Comparison of ENCODE assay signal across 15 cellular contexts in genomic region chr3:48696156-48696555, GRCh38. TPM values are rescaled to one million over a fixed set of nuclear protein-coding genes. Genes with fewer than 3 reads are reported as not detected.
DNase-seq lines count a peak whose midpoint lies in the region; ATAC-seq, FAIRE-seq and TF ChIP-seq lines count a peak whose summit lies in the region.
"Had no signal": no experiment of that assay in that cellular context is flagged by ENCODE, and none has a peak within 500 bp of the region (broad histone marks: within the 10 kb centered on the region; RNA-seq: fewer than 3 reads in every experiment).

No MANE protein-coding gene starts in this region.

- H3K9me3 ChIP-seq in keratinocyte (ENCODE audit: control insufficient read depth, low read depth, low read length), result no peaks in the 10 kb centered on the region
- no peaks in the 10 kb centered on the region for H3K9me3 ChIP-seq in mucosa of descending colon
- H3K9me3 ChIP-seq: BLaER1 treated with 17β-estradiol and CSF1 and Interleukin-3, amounts not matched to agents 10 nM and 100 nM had no signal

- peaks cover 36 to 37% of the 10 kb centered on the region in 2 experiments for H3K36me3 ChIP-seq in keratinocyte (ENCODE audit: control insufficient read depth in 2 of 2, extremely low read depth in 1 of 2, insufficient read depth in 2 of 2, low read length in 2 of 2)
- peaks cover 15% of the 10 kb centered on the region for H3K36me3 ChIP-seq in mucosa of descending colon (ENCODE audit: low read depth)

- no peaks in the 10 kb centered on the region for H3K27me3 Mint-ChIP-seq in activated naive CD8-positive, alpha-beta T cell treated with anti-CD3 and anti-CD28 coated beads for 36 hours

- in situ Hi-C loops in Caki2 (cut with HindIII; ENCODE audit: low pct_unique_long_range_greater_than_20kb, low sequenced_read_pairs), result no loop called here

- intact Hi-C loops in mucosa of descending colon (cut with DNase I, micrococcal nuclease), result no loop called here

- peaks cover 20% of the 10 kb centered on the region for H3K36me3 Mint-ChIP-seq in activated naive CD8-positive, alpha-beta T cell treated with anti-CD3 and anti-CD28 coated beads for 36 hours

- no peaks in the 10 kb centered on the region for H3K27me3 ChIP-seq in keratinocyte (ENCODE audit: control insufficient read depth, extremely low read depth, insufficient read depth, low read length)
- H3K27me3 ChIP-seq: BLaER1 treated with 17β-estradiol and CSF1 and Interleukin-3, amounts not matched to agents 10 nM and 100 nM had no signal

- no peak for ATAC-seq in mucosa of descending colon
- ATAC-seq: stimulated activated effector memory CD8-positive, alpha-beta T cell treated with anti-CD3 and anti-CD28 coated beads, Interleukin-12 subunit alpha, Interleukin-12 subunit beta, amount 100 ng/mL, for 72 hours had no signal

- no peak overlapping the region for H3K4me3 ChIP-seq in keratinocyte (ENCODE audit: control insufficient read depth in 2 of 3, extremely low read depth in 1 of 3, insufficient read depth in 2 of 3, low read depth in 1 of 3, low read length in 3 of 3)
- no peak overlapping the region for H3K4me3 ChIP-seq in mucosa of descending colon
- H3K4me3 ChIP-seq: BLaER1 treated with 17β-estradiol and CSF1 and Interleukin-3, amounts not matched to agents 10 nM and 100 nM had no signal

- peaks cover 26% of the 10 kb centered on the region for H3K4me1 Mint-ChIP-seq in activated naive CD8-positive, alpha-beta T cell treated with anti-CD3 and anti-CD28 coated beads for 36 hours

- H2AFZ ChIP-seq in keratinocyte (ENCODE audit: control insufficient read depth, low read length), result no peak overlapping the region

- no peak overlapping the region for H3K4me3 Mint-ChIP-seq in activated naive CD8-positive, alpha-beta T cell treated with anti-CD3 and anti-CD28 coated beads for 36 hours
- H3K4me3 Mint-ChIP-seq: activated T-helper 1 cell treated with anti-CD3 and anti-CD28 coated beads, Interleukin-12 subunit alpha, Interleukin-12 subunit beta, Interleukin-2, Interleukin-4 antibody, amounts not matched to agents 30 ng/mL and 10 ng/mL and 1 ng/mL, durations not matched to agents 14 hours and 24 hours and 36 hours; stimulated activated effector memory CD8-positive, alpha-beta T cell treated with anti-CD3 and anti-CD28 coated beads, Interleukin-12 subunit alpha, Interleukin-12 subunit beta, amount 100 ng/mL, for 72 hours had no signal

- H3K9me3 Mint-ChIP-seq in activated naive CD8-positive, alpha-beta T cell treated with anti-CD3 and anti-CD28 coated beads for 36 hours, result no peaks in the 10 kb centered on the region
- H3K9me3 Mint-ChIP-seq: activated T-helper 1 cell treated with anti-CD3 and anti-CD28 coated beads, Interleukin-12 subunit alpha, Interleukin-12 subunit beta, Interleukin-2, Interleukin-4 antibody, amounts not matched to agents 30 ng/mL and 10 ng/mL and 1 ng/mL, durations not matched to agents 14 hours and 24 hours and 36 hours; stimulated activated effector memory CD8-positive, alpha-beta T cell treated with anti-CD3 and anti-CD28 coated beads, Interleukin-12 subunit alpha, Interleukin-12 subunit beta, amount 100 ng/mL, for 72 hours had no signal

- TF ChIP-seq CTCF in keratinocyte (optimal IDR thresholded peaks at IDR 0.05 in 1 of 3, IDR thresholded peaks at IDR 0.05 in 1 of 3, conservative IDR thresholded peaks at IDR 0.05 in 1 of 3; ENCODE audit: extremely low read depth in 1 of 3, insufficient read depth in 2 of 3, low read length in 3 of 3) (no peak), mucosa of descending colon (IDR thresholded peaks at IDR 0.05) (no peak)

- FAIRE-seq in keratinocyte (lab: Jason Lieb, UNC), result no peak
- FAIRE-seq: GM18507 had no signal

- H3K4me1 ChIP-seq in keratinocyte (ENCODE audit: control insufficient read depth, extremely low read depth, insufficient read depth, low read length), result peaks cover 22% of the 10 kb centered on the region
- H3K4me1 ChIP-seq in mucosa of descending colon (ENCODE audit: low read depth), result peaks cover 16% of the 10 kb centered on the region

- H3K9me1 ChIP-seq in keratinocyte (ENCODE audit: control insufficient read depth, extremely low read depth, insufficient read depth, low read length), result peaks cover 5% of the 10 kb centered on the region

- H3K9ac ChIP-seq in keratinocyte (ENCODE audit: control insufficient read depth, extremely low read depth, insufficient read depth, low read length), result no peak overlapping the region
- H3K9ac ChIP-seq: BLaER1 treated with 17β-estradiol and CSF1 and Interleukin-3, amounts not matched to agents 10 nM and 100 nM had no signal

- peaks cover 35% of the 10 kb centered on the region for H4K20me1 ChIP-seq in keratinocyte (ENCODE audit: control insufficient read depth, extremely low read depth, insufficient read depth, low read length)

- H3K79me2 ChIP-seq in keratinocyte (ENCODE audit: control insufficient read depth, insufficient read depth, low read length), result peaks cover 78% of the 10 kb centered on the region

- DNase-seq in Caki2 (ENCODE audit: low read depth) (peak; percentile 52), keratinocyte (ENCODE audit: low read depth, low spot score) (no peak), renal cortical epithelial cell (ENCODE audit: low read depth) (peak; percentile 87), mucosa of descending colon (no peak), NCI-H2227 treated with DMSO at 0.1 percent for 48 hours (lab: John Stamatoyannopoulos, UW) (no peak), NCI-H2081 treated with DMSO at 0.1 percent for 48 hours (lab: John Stamatoyannopoulos, UW) (no peak), NCI-H128 (lab: John Stamatoyannopoulos, UW; ENCODE audit: unreplicated experiment) (no peak)
- no peak for DNase-seq in activated naive CD8-positive, alpha-beta T cell treated with anti-CD3 and anti-CD28 coated beads for 36 hours
- DNase-seq: activated CD4-positive, CD25-positive, alpha-beta regulatory T cell treated with anti-CD3 and anti-CD28 coated beads, Interleukin-2, amount 50 U/mL, for 72 hours; GDM1; stimulated activated CD4-positive, alpha-beta T cell treated with anti-CD3 and anti-CD28 coated beads, Interleukin-4, amount 100 ng/mL, for 1 hour had no signal

- H3K27ac ChIP-seq in keratinocyte (ENCODE audit: control insufficient read depth, insufficient read depth, low read length), result peak overlapping the region; percentile 6
- H3K27ac ChIP-seq: BLaER1 treated with 17β-estradiol and CSF1 and Interleukin-3, amounts not matched to agents 10 nM and 100 nM had no signal

- dilution Hi-C loops in keratinocyte (cut with MboI; ENCODE audit: extremely low pct_ligation_motif_present, low sequenced_read_pairs), result no loop called here

- peak overlapping the region; percentile 25 for H3K27ac Mint-ChIP-seq in activated naive CD8-positive, alpha-beta T cell treated with anti-CD3 and anti-CD28 coated beads for 36 hours
- H3K27ac Mint-ChIP-seq: activated T-helper 1 cell treated with anti-CD3 and anti-CD28 coated beads, Interleukin-12 subunit alpha, Interleukin-12 subunit beta, Interleukin-2, Interleukin-4 antibody, amounts not matched to agents 30 ng/mL and 10 ng/mL and 1 ng/mL, durations not matched to agents 14 hours and 24 hours and 36 hours; stimulated activated effector memory CD8-positive, alpha-beta T cell treated with anti-CD3 and anti-CD28 coated beads, Interleukin-12 subunit alpha, Interleukin-12 subunit beta, amount 100 ng/mL, for 72 hours had no signal

- no peak overlapping the region for H3K4me2 ChIP-seq in keratinocyte (ENCODE audit: control insufficient read depth, extremely low read depth, insufficient read depth, low read depth, low read length)
- H3K4me2 ChIP-seq: BLaER1 treated with 17β-estradiol and CSF1 and Interleukin-3, amounts not matched to agents 10 nM and 100 nM had no signal

RNA-seq across cellular contexts. Expression of gene NCKIPSD, which starts 10.4 kb away (rescaled TPM):
- total RNA-seq in Caki2 (2014; rRNA removed; shearing (Covaris generic); ENCODE audit: low replicate concordance), result 4.0 and 25.1 TPM in 2 replicates
- total RNA-seq in activated naive CD8-positive, alpha-beta T cell treated with anti-CD3 and anti-CD28 coated beads for 36 hours, result 10 to 100 TPM; 43.8 to 43.9 TPM
- 9.8 to 15.8 TPM (median 10.5 TPM) in 3 replicates for polyA plus RNA-seq in keratinocyte
- polyA plus RNA-seq in keratinocyte (2011; ENCODE audit: low read depth), result 5.3 TPM
- polyA plus RNA-seq in keratinocyte (2011; cell fraction: cytosol; rRNA removed), result 9.6 and 14.7 TPM in 2 replicates
- 19.2 and 24.2 TPM in 2 replicates for polyA plus RNA-seq in keratinocyte (2011; cell fraction: nucleus; rRNA removed)
- polyA plus RNA-seq in keratinocyte (2012; ENCODE audit: low replicate concordance), result 11.4 and 14.6 TPM in 2 replicates
- polyA minus RNA-seq in keratinocyte, result 15.0 to 44.8 TPM (median 21.1 TPM) in 3 replicates
- polyA minus RNA-seq in keratinocyte (2011; cell fraction: cytosol; rRNA and poly(A)+ RNA removed), result 14.8 TPM
- 9.7 and 13.3 TPM in 2 replicates for polyA minus RNA-seq in keratinocyte (2011; cell fraction: nucleus; rRNA and poly(A)+ RNA removed)
- total RNA-seq in renal cortical epithelial cell (6.3 and 26.7 TPM in 2 replicates), mucosa of descending colon (10 to 100 TPM; 21.7 to 27.3 (median 23.7) TPM)

RNA-seq across cellular contexts. Expression of gene IP6K2, which starts 20.9 kb away (rescaled TPM):
- total RNA-seq in Caki2 (2014; rRNA removed; shearing (Covaris generic); ENCODE audit: low replicate concordance), result 26.4 and 50.8 TPM in 2 replicates
- total RNA-seq in activated naive CD8-positive, alpha-beta T cell treated with anti-CD3 and anti-CD28 coated beads for 36 hours, result 10 to 100 TPM; 42.6 to 49.9 TPM
- 94.3 to 124 TPM (median 110 TPM) in 3 replicates for polyA plus RNA-seq in keratinocyte
- 186 TPM for polyA plus RNA-seq in keratinocyte (2011; ENCODE audit: low read depth)
- 74.3 and 79.1 TPM in 2 replicates for polyA plus RNA-seq in keratinocyte (2011; cell fraction: cytosol; rRNA removed)
- 355 and 366 TPM in 2 replicates for polyA plus RNA-seq in keratinocyte (2011; cell fraction: nucleus; rRNA removed)
- 68.9 and 155 TPM in 2 replicates for polyA plus RNA-seq in keratinocyte (2012; ENCODE audit: low replicate concordance)
- 43.5 to 87.9 TPM (median 66.8 TPM) in 3 replicates for polyA minus RNA-seq in keratinocyte
- 41.6 TPM for polyA minus RNA-seq in keratinocyte (2011; cell fraction: cytosol; rRNA and poly(A)+ RNA removed)
- 55.3 and 80.4 TPM in 2 replicates for polyA minus RNA-seq in keratinocyte (2011; cell fraction: nucleus; rRNA and poly(A)+ RNA removed)
- total RNA-seq in renal cortical epithelial cell (50.7 and 96.5 TPM in 2 replicates), mucosa of descending colon (100 to 1,000 TPM in 2 of 3 donors, 10 to 100 TPM in 1; 99.3 to 199 (median 137) TPM)

RNA-seq across cellular contexts. Expression of gene CELSR3, which starts 33.5 kb away (rescaled TPM):
- total RNA-seq in Caki2 (2014; rRNA removed; shearing (Covaris generic); ENCODE audit: low replicate concordance), result 2.1 and 3.6 TPM in 2 replicates
- 10 to 100 TPM; 18.2 to 18.6 TPM for total RNA-seq in activated naive CD8-positive, alpha-beta T cell treated with anti-CD3 and anti-CD28 coated beads for 36 hours
- 0.25 to 0.53 TPM (median 0.31 TPM) in 3 replicates for polyA plus RNA-seq in keratinocyte
- 0.62 TPM for polyA plus RNA-seq in keratinocyte (2011; ENCODE audit: low read depth)
- 0.12 and 0.19 TPM in 2 replicates for polyA plus RNA-seq in keratinocyte (2011; cell fraction: cytosol; rRNA removed)
- 2.4 and 3.1 TPM in 2 replicates for polyA plus RNA-seq in keratinocyte (2011; cell fraction: nucleus; rRNA removed)
- 0.55 and 1.2 TPM in 2 replicates for polyA plus RNA-seq in keratinocyte (2012; ENCODE audit: low replicate concordance)
- 1.2 to 1.3 TPM (median 1.3 TPM) in 3 replicates for polyA minus RNA-seq in keratinocyte
- polyA minus RNA-seq in keratinocyte (2011; cell fraction: cytosol; rRNA and poly(A)+ RNA removed), result 0.96 TPM
- 4.6 and 5.0 TPM in 2 replicates for polyA minus RNA-seq in keratinocyte (2011; cell fraction: nucleus; rRNA and poly(A)+ RNA removed)
- total RNA-seq in renal cortical epithelial cell, result 1.9 and 2.7 TPM in 2 replicates
- total RNA-seq in mucosa of descending colon, result 1 to 10 TPM; 1.1 to 2.7 (median 2.3) TPM

Comparison
In these comparisons a context has a peak if more than half of its experiments do, and no peak if none do; other contexts are left out.
1. DNase-seq: peak in Caki2 (single experiment) and renal cortical epithelial cell (single experiment); none in activated naive CD8-positive, alpha-beta T cell treated with anti-CD3 and anti-CD28 coated beads for 36 hours (single experiment), keratinocyte (single experiment), mucosa of descending colon (0 of 3), NCI-H2227 treated with DMSO at 0.1 percent for 48 hours (single experiment), NCI-H2081 treated with DMSO at 0.1 percent for 48 hours (single experiment) and NCI-H128 (single experiment).